In genomic region chr6:166076625-166077024, GRCh38 we compare ENCODE assay signal across 1 cellular context.
TF ChIP-seq lines count a peak whose summit lies in the region.

No MANE protein-coding gene starts in this region.

TF ChIP-seq in GM23338, 12 proteins besides CTCF, POLR2A, EP300 and RAD21 (continued from another document):
- TF ChIP-seq REST (IDR thresholded peaks at IDR 0.05; ENCODE audit: unreplicated experiment) (no peak), ZNF462 (CRISPR knock-in tag; IDR thresholded peaks at IDR 0.05) (no peak), EZH2 (IDR thresholded peaks at IDR 0.05; ENCODE audit: low read depth, unreplicated experiment) (no peak)
